Comparison of ENCODE assay signal across 27 cellular contexts in genomic region chr20:53999077-53999476, GRCh38.
"Had no signal": no experiment of that assay in that cellular context is flagged by ENCODE, and none has a peak within 500 bp of the region (broad histone marks: within the 10 kb centered on the region; RNA-seq: fewer than 3 reads in every experiment).

No MANE protein-coding gene starts in this region.

- DNase-seq: naive thymus-derived CD8-positive, alpha-beta T cell; nephron progenitor cell; nucleus accumbens; ovary; posterior cingulate gyrus; psoas muscle; right cardiac atrium; right lobe of liver; sigmoid colon; small intestine; stimulated activated CD4-positive, alpha-beta T cell treated with anti-CD3 and anti-CD28 coated beads, Interleukin-15, amount 100 ng/mL, for 24 hours; stimulated activated CD4-positive, alpha-beta T cell treated with anti-CD3 and anti-CD28 coated beads, Interleukin-2, amount 100 ng/mL, for 24 hours; stimulated activated CD4-positive, alpha-beta T cell treated with anti-CD3 and anti-CD28 coated beads, Interleukin-2, amount 100 ng/mL, for 48 hours; stimulated activated CD4-positive, alpha-beta T cell treated with anti-CD3 and anti-CD28 coated beads, Interleukin-4, amount 100 ng/mL, for 24 hours; stimulated activated naive B cell treated with anti-CD40 and anti-IgM and Interleukin-4, amounts not matched to agents 10 μg/mL and 1 μg/mL and 100 μg/mL, for 72 hours; stimulated activated naive CD4-positive, alpha-beta T cell treated with Interleukin-2 at 50 U/mL for 16 hours; stomach; thyroid gland; trophoblast cell; upper lobe of left lung had no signal

- H3K79me2 ChIP-seq: parathyroid adenoma had no signal

- FAIRE-seq: small intestine had no signal

- H3K9ac ChIP-seq: parathyroid adenoma had no signal

- H3K4me1 ChIP-seq: parathyroid adenoma, psoas muscle, right lobe of liver, sigmoid colon, stomach, thyroid gland, tibial nerve, upper lobe of left lung, vagina had no signal

- H3K27me3 ChIP-seq: ovary, right lobe of liver, sigmoid colon, thyroid gland, tibial nerve, upper lobe of left lung, vagina had no signal

- H3K27ac ChIP-seq: neutrophil, ovary, parathyroid adenoma, psoas muscle, right lobe of liver, sigmoid colon, stomach, thoracic aorta, thyroid gland, tibial nerve, upper lobe of left lung, vagina had no signal

- ATAC-seq: naive thymus-derived CD8-positive, alpha-beta T cell; natural killer cell treated with Interleukin-12 subunit alpha and Interleukin-12 subunit beta and Interleukin-15 and Interleukin-18, amount 100 ng/mL, for 72 hours; psoas muscle; right cardiac atrium; right lobe of liver; stimulated activated effector memory CD8-positive, alpha-beta T cell treated with anti-CD3 and anti-CD28 coated beads, Interleukin-12 subunit alpha, Interleukin-12 subunit beta, amount 100 ng/mL, for 72 hours; stimulated activated naive B cell treated with anti-CD40 and anti-IgM and Interleukin-4, amounts not matched to agents 10 μg/mL and 1 μg/mL and 100 μg/mL, for 72 hours had no signal

- H3K9me3 ChIP-seq: ovary, right lobe of liver, thoracic aorta, thyroid gland, vagina had no signal

- H2AFZ ChIP-seq: parathyroid adenoma had no signal

- H3K4me3 ChIP-seq: ovary, psoas muscle, right lobe of liver, sigmoid colon, stomach, thoracic aorta, thyroid gland, tibial nerve, upper lobe of left lung, vagina had no signal

- H3K36me3 ChIP-seq: neutrophil, ovary, right lobe of liver, sigmoid colon, stomach, thoracic aorta, thyroid gland, tibial nerve, upper lobe of left lung, vagina had no signal
